31 cellular contexts compared by ENCODE assay signal in the genomic region with DNA sequence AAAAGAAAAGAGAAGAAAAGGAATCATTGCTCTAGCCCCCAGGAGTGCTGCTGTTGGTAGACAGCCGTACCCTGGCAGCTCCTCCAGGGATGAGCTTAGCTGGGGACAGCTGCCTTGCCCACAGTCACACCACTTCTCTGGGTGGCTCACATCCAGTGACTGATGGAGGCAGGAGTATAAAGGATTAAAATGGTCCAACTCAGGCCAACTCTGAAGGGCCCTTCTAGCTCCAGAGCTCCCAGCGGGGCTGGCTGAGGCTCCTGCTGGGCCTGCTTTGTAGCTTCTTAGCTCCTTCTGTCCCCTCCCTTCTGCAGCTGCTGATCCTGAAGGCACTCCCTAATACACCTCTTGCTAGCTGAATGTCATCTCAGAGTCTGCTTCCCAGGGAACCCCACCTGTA. TPM values are rescaled to one million over a fixed set of nuclear protein-coding genes. Genes with fewer than 3 reads are reported as not detected.
DNase-seq lines count a peak whose midpoint lies in the region; ATAC-seq and TF ChIP-seq lines count a peak whose summit lies in the region.
"Had no signal": no experiment of that assay in that cellular context is flagged by ENCODE, and none has a peak within 500 bp of the region (broad histone marks: within the 10 kb centered on the region; RNA-seq: fewer than 3 reads in every experiment).

No MANE protein-coding gene starts in this region.

- no peak overlapping the region for H3K27ac Mint-ChIP-seq in glutamatergic neuron (ENCODE audit: unreplicated experiment)
- H3K27ac Mint-ChIP-seq: activated naive CD8-positive, alpha-beta T cell treated with anti-CD3 and anti-CD28 coated beads, Interleukin-2, amount 10 ng/mL, durations not matched to agents 7 days and 5 days; CD14-positive monocyte; effector memory CD8-positive, alpha-beta T cell; H9; IgD-negative memory B cell; progenitor cell of endocrine pancreas; stimulated activated memory B cell treated with anti-CD40 and anti-IgM and Interleukin-4, amounts not matched to agents 10 μg/mL and 1 μg/mL and 100 μg/mL, for 72 hours; T-helper 1 cell treated with Interleukin-12 subunit alpha and Interleukin-12 subunit beta and Interleukin-4 antibody, amounts not matched to agents 30 μg/mL and 1 μg/mL, for 36 hours had no signal

- H4K20me1 ChIP-seq in MM.1S (ENCODE audit: insufficient read depth, low read length): no peaks in the 10 kb centered on the region

- H3K9me3 ChIP-seq in upper lobe of right lung (no peaks in the 10 kb centered on the region), MM.1S (replicated peaks; ENCODE audit: insufficient read depth, low read length) (no peaks in the 10 kb centered on the region)
- H3K9me3 ChIP-seq: gastrocnemius medialis, right lobe of liver, suprapubic skin, uterus had no signal

- H3K4me3 Mint-ChIP-seq in glutamatergic neuron (ENCODE audit: unreplicated experiment): no peak overlapping the region
- H3K4me3 Mint-ChIP-seq: activated naive CD8-positive, alpha-beta T cell treated with anti-CD3 and anti-CD28 coated beads, Interleukin-2, amount 10 ng/mL, durations not matched to agents 7 days and 5 days; CD14-positive monocyte; effector memory CD8-positive, alpha-beta T cell; H9; stimulated activated memory B cell treated with anti-CD40 and anti-IgM and Interleukin-4, amounts not matched to agents 10 μg/mL and 1 μg/mL and 100 μg/mL, for 72 hours; T-helper 1 cell treated with Interleukin-12 subunit alpha and Interleukin-12 subunit beta and Interleukin-4 antibody, amounts not matched to agents 30 μg/mL and 1 μg/mL, for 36 hours had no signal

- ATAC-seq in upper lobe of right lung: peak; percentile 3
- ATAC-seq: effector memory CD8-positive, alpha-beta T cell; gastrocnemius medialis; left lobe of liver; right lobe of liver; stimulated activated memory B cell treated with anti-CD40 and anti-IgM and Interleukin-4, amounts not matched to agents 10 μg/mL and 1 μg/mL and 100 μg/mL, for 72 hours had no signal

- H3K4me1 ChIP-seq in upper lobe of right lung: peaks cover 10% of the 10 kb centered on the region
- H3K4me1 ChIP-seq in MM.1S (ENCODE audit: low read length): 0 out of 2 replicates have a peak, but pooled peaks cover 2% of the 10 kb centered on the region

- no peaks in the 10 kb centered on the region for H3F3A ChIP-seq in MM.1S (ENCODE audit: insufficient read depth, low read length)

- no peak overlapping the region for H2AFZ ChIP-seq in MM.1S (ENCODE audit: low read length)

- H3K27me3 Mint-ChIP-seq in glutamatergic neuron (ENCODE audit: unreplicated experiment): peaks cover 16% of the 10 kb centered on the region

- peaks cover 6% of the 10 kb centered on the region for H3K4me1 Mint-ChIP-seq in glutamatergic neuron (ENCODE audit: low read depth, unreplicated experiment)

- no peaks in the 10 kb centered on the region for H3K36me3 Mint-ChIP-seq in glutamatergic neuron (ENCODE audit: unreplicated experiment)
- H3K36me3 Mint-ChIP-seq: activated naive CD8-positive, alpha-beta T cell treated with anti-CD3 and anti-CD28 coated beads, Interleukin-2, amount 10 ng/mL, durations not matched to agents 7 days and 5 days; IgD-negative memory B cell; stimulated activated memory B cell treated with anti-CD40 and anti-IgM and Interleukin-4, amounts not matched to agents 10 μg/mL and 1 μg/mL and 100 μg/mL, for 72 hours had no signal

- no peaks in the 10 kb centered on the region for H3K27me3 ChIP-seq in upper lobe of right lung
- H3K27me3 ChIP-seq in MM.1S (replicated peaks; ENCODE audit: insufficient read depth, low read length): peaks cover 13% of the 10 kb centered on the region; the same call in 1 of the 2 replicates
- H3K27me3 ChIP-seq: gastrocnemius medialis, right lobe of liver, suprapubic skin, uterus had no signal

- H3K4me3 ChIP-seq in epithelial cell of esophagus (ENCODE audit: low read length) (no peak overlapping the region), upper lobe of right lung (no peak overlapping the region), MM.1S (ENCODE audit: low read length) (no peak overlapping the region)
- H3K4me3 ChIP-seq: gastrocnemius medialis, right lobe of liver, SK-N-MC, suprapubic skin, uterus had no signal

- H3K4me2 ChIP-seq in MM.1S (ENCODE audit: low read depth, low read length): no peak overlapping the region

- H3K79me2 ChIP-seq in MM.1S (ENCODE audit: low read length): no peaks in the 10 kb centered on the region

- DNase-seq in NCI-H2029 treated with DMSO at 0.1 percent for 48 hours (lab: John Stamatoyannopoulos, UW): peak; percentile 80
- peak; percentile 95 for DNase-seq in NCI-H82 (lab: John Stamatoyannopoulos, UW)
- peak; percentile 36 for DNase-seq in epithelial cell of esophagus (ENCODE audit: low read depth)
- DNase-seq in upper lobe of right lung: no peak
- no peak for DNase-seq in Ammon's horn (ENCODE audit: low spot score)
- DNase-seq in glutamatergic neuron: no peak
- no peak for DNase-seq in MM.1S
- DNase-seq: activated CD8-positive, alpha-beta memory T cell treated with anti-CD3 and anti-CD28 coated beads for 24 hours; activated effector memory CD4-positive, alpha-beta T cell treated with anti-CD3 and anti-CD28 coated beads, Interleukin-2, amount 50 U/mL, for 16 hours; activated naive CD8-positive, alpha-beta T cell treated with anti-CD3 and anti-CD28 coated beads, Interleukin-2, amount 10 ng/mL, durations not matched to agents 7 days and 5 days; cortex of kidney; DMS153; effector memory CD8-positive, alpha-beta T cell; gastrocnemius medialis; H9; hypothalamus; mesendoderm; NCI-H1105 treated with DMSO at 0.1 percent for 48 hours; NCI-H526; right lobe of liver; stimulated activated CD4-positive, alpha-beta T cell treated with anti-CD3 and anti-CD28 coated beads, Interleukin-4, amount 100 ng/mL, for 24 hours; uterus had no signal

- H3K9me3 Mint-ChIP-seq in glutamatergic neuron (ENCODE audit: unreplicated experiment): peaks cover 4% of the 10 kb centered on the region
- H3K9me3 Mint-ChIP-seq: activated naive CD8-positive, alpha-beta T cell treated with anti-CD3 and anti-CD28 coated beads, Interleukin-2, amount 10 ng/mL, durations not matched to agents 7 days and 5 days; effector memory CD8-positive, alpha-beta T cell; H9; stimulated activated memory B cell treated with anti-CD40 and anti-IgM and Interleukin-4, amounts not matched to agents 10 μg/mL and 1 μg/mL and 100 μg/mL, for 72 hours; T-helper 1 cell treated with Interleukin-12 subunit alpha and Interleukin-12 subunit beta and Interleukin-4 antibody, amounts not matched to agents 30 μg/mL and 1 μg/mL, for 36 hours had no signal

- no peaks in the 10 kb centered on the region for H3K9me2 ChIP-seq in MM.1S (replicated peaks; ENCODE audit: insufficient read depth, low read length)

- H3K36me3 ChIP-seq in upper lobe of right lung (no peaks in the 10 kb centered on the region), MM.1S (replicated peaks; ENCODE audit: insufficient read depth, low read length) (no peaks in the 10 kb centered on the region)
- H3K36me3 ChIP-seq: gastrocnemius medialis, right lobe of liver, suprapubic skin, uterus had no signal

- H3K9ac ChIP-seq in MM.1S (ENCODE audit: low read length): no peak overlapping the region

- no peak overlapping the region for H3K27ac ChIP-seq in upper lobe of right lung
- no peak overlapping the region for H3K27ac ChIP-seq in MM.1S (ENCODE audit: low read length)
- H3K27ac ChIP-seq: right lobe of liver, RWPE1, SK-N-MC, uterus had no signal

- intact Hi-C loops in upper lobe of right lung (cut with DNase I): loop anchor here (5.0 kb wide), 1 partner anchor 275 kb away; no protein-coding TSS in a partner anchor

- TF ChIP-seq CTCF in epithelial cell of esophagus (IDR thresholded peaks at IDR 0.05; ENCODE audit: insufficient read depth, low read depth, low read length, missing control alignments): no peak
- TF ChIP-seq CTCF in upper lobe of right lung (IDR thresholded peaks at IDR 0.05): no peak
- no peak for TF ChIP-seq CTCF in glutamatergic neuron (IDR thresholded peaks at IDR 0.05; ENCODE audit: partially characterized antibody, unreplicated experiment)
- TF ChIP-seq CTCF in MM.1S (IDR thresholded peaks at IDR 0.05; ENCODE audit: low read length): no peak

RNA-seq across cellular contexts. Expression of gene CITED4, which starts 4.4 kb away (rescaled TPM):
- 23.2 TPM for total RNA-seq in upper lobe of right lung
- 3.8 TPM for total RNA-seq in glutamatergic neuron (ENCODE audit: unreplicated experiment)

Comparison
In these comparisons a context has a peak if more than half of its experiments do, and no peak if none do; other contexts are left out.
1. DNase-seq: peak in NCI-H2029 treated with DMSO at 0.1 percent for 48 hours (single experiment), NCI-H82 (single experiment) and epithelial cell of esophagus (single experiment); none in upper lobe of right lung (single experiment), Ammon's horn (single experiment), glutamatergic neuron (single experiment) and MM.1S (single experiment).